1 cellular context compared by ENCODE assay signal in the genomic region with DNA sequence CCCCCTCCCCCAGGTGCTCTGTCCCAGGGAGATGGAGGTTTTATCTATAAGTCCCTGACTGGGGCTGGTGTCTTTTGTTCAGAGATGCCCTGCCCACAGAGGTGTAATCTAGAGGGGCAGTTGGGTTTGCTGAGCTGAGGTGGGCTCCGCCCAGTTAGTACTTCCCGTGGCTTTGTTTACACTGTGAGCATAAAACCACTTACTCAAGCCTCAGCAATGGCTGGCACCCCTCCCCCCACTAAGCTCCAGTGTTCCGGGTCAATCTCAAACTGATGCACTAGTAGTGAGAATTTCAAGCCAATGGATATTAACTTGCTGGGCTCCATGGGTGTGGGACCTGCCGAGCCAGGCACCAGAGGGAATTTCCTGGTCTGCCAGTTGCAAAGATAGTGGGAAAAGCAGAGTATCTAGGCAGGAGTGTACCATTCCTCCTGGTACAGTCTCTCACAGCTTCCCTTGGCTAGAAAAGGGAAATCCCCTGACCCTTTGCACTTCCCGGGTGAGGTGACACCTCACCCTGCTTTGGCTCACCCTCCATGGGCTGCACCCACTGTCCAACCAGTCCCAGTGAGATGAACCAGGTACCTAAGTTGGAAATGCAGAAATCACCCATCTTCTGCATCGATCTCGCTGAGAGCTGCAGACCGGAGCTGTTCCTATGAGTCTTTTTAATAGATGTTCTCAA.
TF ChIP-seq lines count a peak whose summit lies in the region.

No MANE protein-coding gene starts in this region.

TF ChIP-seq in HepG2, 621 proteins besides CTCF, POLR2A, EP300 and RAD21 (continued from another document):
- TF ChIP-seq, protein P1, sequence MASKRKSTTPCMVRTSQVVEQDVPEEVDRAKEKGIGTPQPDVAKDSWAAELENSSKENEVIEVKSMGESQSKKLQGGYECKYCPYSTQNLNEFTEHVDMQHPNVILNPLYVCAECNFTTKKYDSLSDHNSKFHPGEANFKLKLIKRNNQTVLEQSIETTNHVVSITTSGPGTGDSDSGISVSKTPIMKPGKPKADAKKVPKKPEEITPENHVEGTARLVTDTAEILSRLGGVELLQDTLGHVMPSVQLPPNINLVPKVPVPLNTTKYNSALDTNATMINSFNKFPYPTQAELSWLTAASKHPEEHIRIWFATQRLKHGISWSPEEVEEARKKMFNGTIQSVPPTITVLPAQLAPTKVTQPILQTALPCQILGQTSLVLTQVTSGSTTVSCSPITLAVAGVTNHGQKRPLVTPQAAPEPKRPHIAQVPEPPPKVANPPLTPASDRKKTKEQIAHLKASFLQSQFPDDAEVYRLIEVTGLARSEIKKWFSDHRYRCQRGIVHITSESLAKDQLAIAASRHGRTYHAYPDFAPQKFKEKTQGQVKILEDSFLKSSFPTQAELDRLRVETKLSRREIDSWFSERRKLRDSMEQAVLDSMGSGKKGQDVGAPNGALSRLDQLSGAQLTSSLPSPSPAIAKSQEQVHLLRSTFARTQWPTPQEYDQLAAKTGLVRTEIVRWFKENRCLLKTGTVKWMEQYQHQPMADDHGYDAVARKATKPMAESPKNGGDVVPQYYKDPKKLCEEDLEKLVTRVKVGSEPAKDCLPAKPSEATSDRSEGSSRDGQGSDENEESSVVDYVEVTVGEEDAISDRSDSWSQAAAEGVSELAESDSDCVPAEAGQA (IDR thresholded peaks at IDR 0.05; ENCODE audit: low read depth): no peak
- TF ChIP-seq, protein P1 (CRISPR knock-in tag; IDR thresholded peaks at IDR 0.05; ENCODE audit: borderline replicate concordance): no peak
- TF ChIP-seq SP4 (CRISPR knock-in tag; IDR thresholded peaks at IDR 0.05) (no peak), XRCC5 (optimal IDR thresholded peaks at IDR 0.05; ENCODE audit: low read length) (no peak), MIXL1 (CRISPR knock-in tag; IDR thresholded peaks at IDR 0.05) (no peak), ZC3H13 (CRISPR knock-in tag; IDR thresholded peaks at IDR 0.05) (no peak), ARID2 (CRISPR knock-in tag; IDR thresholded peaks at IDR 0.05; ENCODE audit: borderline replicate concordance) (no peak), ATM (IDR thresholded peaks at IDR 0.05; ENCODE audit: borderline replicate concordance) (no peak), REPIN1 (CRISPR knock-in tag; IDR thresholded peaks at IDR 0.05; ENCODE audit: borderline replicate concordance, low read depth) (no peak), YEATS2 (CRISPR knock-in tag; IDR thresholded peaks at IDR 0.05; ENCODE audit: borderline replicate concordance) (no peak), ZNF496 (CRISPR knock-in tag; IDR thresholded peaks at IDR 0.05; ENCODE audit: insufficient replicate concordance) (no peak), RNF2 (conservative IDR thresholded peaks at IDR 0.05; ENCODE audit: low read depth) (no peak)
- TF ChIP-seq, protein P2, sequence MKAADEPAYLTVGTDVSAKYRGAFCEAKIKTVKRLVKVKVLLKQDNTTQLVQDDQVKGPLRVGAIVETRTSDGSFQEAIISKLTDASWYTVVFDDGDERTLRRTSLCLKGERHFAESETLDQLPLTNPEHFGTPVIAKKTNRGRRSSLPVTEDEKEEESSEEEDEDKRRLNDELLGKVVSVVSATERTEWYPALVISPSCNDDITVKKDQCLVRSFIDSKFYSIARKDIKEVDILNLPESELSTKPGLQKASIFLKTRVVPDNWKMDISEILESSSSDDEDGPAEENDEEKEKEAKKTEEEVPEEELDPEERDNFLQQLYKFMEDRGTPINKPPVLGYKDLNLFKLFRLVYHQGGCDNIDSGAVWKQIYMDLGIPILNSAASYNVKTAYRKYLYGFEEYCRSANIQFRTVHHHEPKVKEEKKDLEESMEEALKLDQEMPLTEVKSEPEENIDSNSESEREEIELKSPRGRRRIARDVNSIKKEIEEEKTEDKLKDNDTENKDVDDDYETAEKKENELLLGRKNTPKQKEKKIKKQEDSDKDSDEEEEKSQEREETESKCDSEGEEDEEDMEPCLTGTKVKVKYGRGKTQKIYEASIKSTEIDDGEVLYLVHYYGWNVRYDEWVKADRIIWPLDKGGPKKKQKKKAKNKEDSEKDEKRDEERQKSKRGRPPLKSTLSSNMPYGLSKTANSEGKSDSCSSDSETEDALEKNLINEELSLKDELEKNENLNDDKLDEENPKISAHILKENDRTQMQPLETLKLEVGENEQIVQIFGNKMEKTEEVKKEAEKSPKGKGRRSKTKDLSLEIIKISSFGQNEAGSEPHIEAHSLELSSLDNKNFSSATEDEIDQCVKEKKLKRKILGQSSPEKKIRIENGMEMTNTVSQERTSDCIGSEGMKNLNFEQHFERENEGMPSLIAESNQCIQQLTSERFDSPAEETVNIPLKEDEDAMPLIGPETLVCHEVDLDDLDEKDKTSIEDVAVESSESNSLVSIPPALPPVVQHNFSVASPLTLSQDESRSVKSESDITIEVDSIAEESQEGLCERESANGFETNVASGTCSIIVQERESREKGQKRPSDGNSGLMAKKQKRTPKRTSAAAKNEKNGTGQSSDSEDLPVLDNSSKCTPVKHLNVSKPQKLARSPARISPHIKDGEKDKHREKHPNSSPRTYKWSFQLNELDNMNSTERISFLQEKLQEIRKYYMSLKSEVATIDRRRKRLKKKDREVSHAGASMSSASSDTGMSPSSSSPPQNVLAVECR (CRISPR knock-in tag; IDR thresholded peaks at IDR 0.05; ENCODE audit: borderline replicate concordance): no peak
